18 cellular contexts compared by ENCODE assay signal in genomic region chr3:182622241-182622545, GRCh38.
DNase-seq lines count a peak whose midpoint lies in the region; TF ChIP-seq lines count a peak whose summit lies in the region.
"Had no signal": no experiment of that assay in that cellular context is flagged by ENCODE, and none has a peak within 500 bp of the region (broad histone marks: within the 10 kb centered on the region; RNA-seq: fewer than 3 reads in every experiment).

No MANE protein-coding gene starts in this region.

- H3K4me3 ChIP-seq in Loucy (ENCODE audit: low read length, poor library complexity, severe bottlenecking) (no peak overlapping the region), colonic mucosa (no peak overlapping the region), tibial artery (no peak overlapping the region), osteoblast (ENCODE audit: insufficient read depth, low read length) (no peak overlapping the region)
- H3K4me3 ChIP-seq: BLaER1 treated with 17β-estradiol and CSF1 and Interleukin-3, amounts not matched to agents 10 nM and 100 nM; GM12878 had no signal

- DNase-seq in RWPE1 (ENCODE audit: low spot score) (no peak), colonic mucosa (no peak), tibial artery (no peak), osteoblast (ENCODE audit: insufficient read length, low spot score, missing footprints) (no peak), MCF 10A (ENCODE audit: unreplicated experiment) (no peak)
- no peak for DNase-seq in activated CD4-positive, alpha-beta T cell treated with anti-CD3 and anti-CD28 coated beads for 4 hours
- DNase-seq: Caco-2; CD4-positive, CD25-positive, alpha-beta regulatory T cell; DMS153; DMS79 treated with DMSO at 0.1 percent for 48 hours; EL; GOT3; H7 had no signal

- H4K20me1 ChIP-seq in Loucy (ENCODE audit: insufficient read depth, low read length, poor library complexity, severe bottlenecking) (no peaks in the 10 kb centered on the region), osteoblast (ENCODE audit: insufficient read depth, low read length) (no peaks in the 10 kb centered on the region)
- H4K20me1 ChIP-seq: BLaER1 treated with 17β-estradiol and CSF1 and Interleukin-3, amounts not matched to agents 10 nM and 100 nM had no signal

- H3K27me3 ChIP-seq in Loucy (ENCODE audit: insufficient read depth, low read length, poor library complexity, severe bottlenecking) (no peaks in the 10 kb centered on the region), colonic mucosa (no peaks in the 10 kb centered on the region), tibial artery (peaks cover 0 to 3% of the 10 kb centered on the region in 2 donors), osteoblast (ENCODE audit: insufficient read depth, low read length) (no peaks in the 10 kb centered on the region)
- H3K27me3 ChIP-seq: BLaER1 treated with 17β-estradiol and CSF1 and Interleukin-3, amounts not matched to agents 10 nM and 100 nM had no signal

- H3K4me1 ChIP-seq in Loucy (ENCODE audit: insufficient read depth, low read length, poor library complexity, severe bottlenecking) (peaks cover 16% of the 10 kb centered on the region), colonic mucosa (no peaks in the 10 kb centered on the region), tibial artery (no peaks in the 10 kb centered on the region), osteoblast (ENCODE audit: insufficient read depth, low read length) (no peaks in the 10 kb centered on the region)

- no peak overlapping the region for H3K4me3 Mint-ChIP-seq in MCF 10A (ENCODE audit: unreplicated experiment)
- H3K4me3 Mint-ChIP-seq: B cell; CD4-positive, CD25-positive, alpha-beta regulatory T cell had no signal

- H3K27me3 Mint-ChIP-seq in MCF 10A (ENCODE audit: insufficient read depth, unreplicated experiment), result no peaks in the 10 kb centered on the region

- no peaks in the 10 kb centered on the region for H3K36me3 ChIP-seq in Loucy (ENCODE audit: insufficient read depth, low read length)
- H3K36me3 ChIP-seq in colonic mucosa, result no peaks in the 10 kb centered on the region
- no peaks in the 10 kb centered on the region for H3K36me3 ChIP-seq in tibial artery
- no peaks in the 10 kb centered on the region for H3K36me3 ChIP-seq in osteoblast (ENCODE audit: insufficient read depth, low read length)
- H3K36me3 ChIP-seq: BLaER1 treated with 17β-estradiol and CSF1 and Interleukin-3, amounts not matched to agents 10 nM and 100 nM had no signal

- no peak overlapping the region for H3K27ac Mint-ChIP-seq in MCF 10A (ENCODE audit: low read depth, unreplicated experiment)
- H3K27ac Mint-ChIP-seq: B cell; CD4-positive, CD25-positive, alpha-beta regulatory T cell had no signal

- H3K9me3 Mint-ChIP-seq in MCF 10A (ENCODE audit: unreplicated experiment), result peaks cover 12% of the 10 kb centered on the region

- no peaks in the 10 kb centered on the region for H3K36me3 Mint-ChIP-seq in MCF 10A (ENCODE audit: insufficient read depth, unreplicated experiment)
- H3K36me3 Mint-ChIP-seq: CD4-positive, CD25-positive, alpha-beta regulatory T cell had no signal

- H3K9me3 ChIP-seq in Loucy (ENCODE audit: insufficient read depth, low read depth, low read length) (no peaks in the 10 kb centered on the region), colonic mucosa (no peaks in the 10 kb centered on the region), tibial artery (no peaks in the 10 kb centered on the region), osteoblast (ENCODE audit: low read depth, low read length) (no peaks in the 10 kb centered on the region)
- H3K9me3 ChIP-seq: Caco-2 had no signal

- POLR2A ChIA-PET in RWPE1 (lab: Yijun Ruan, JAX; ENCODE audit: low non-redundant PET) (no interaction called here), MCF 10A (lab: Yijun Ruan, JAX) (interaction anchor here (0.7 kb wide), 1 partner anchor 132 kb away, joined by 3 read pairs; no protein-coding TSS in a partner anchor)

- peaks cover 30% of the 10 kb centered on the region for H3K4me1 Mint-ChIP-seq in MCF 10A (ENCODE audit: insufficient read depth, unreplicated experiment)
- H3K4me1 Mint-ChIP-seq: B cell; CD4-positive, CD25-positive, alpha-beta regulatory T cell had no signal

- BruUV-seq in MCF 10A (replicated peaks; lab: Mats Ljungman, UMichigan), result no TSS peak

- intact Hi-C loops in colonic mucosa (cut with DNase I) (no loop called here), tibial artery (cut with DNase I; ENCODE audit: low total_unique reads) (no loop called here), MCF 10A (cut with micrococcal nuclease) (no loop called here)

- no peak overlapping the region for H3K27ac ChIP-seq in C4-2B
- no peak overlapping the region for H3K27ac ChIP-seq in RWPE1
- no peak overlapping the region for H3K27ac ChIP-seq in colonic mucosa
- H3K27ac ChIP-seq in tibial artery, result no peak overlapping the region
- no peak overlapping the region for H3K27ac ChIP-seq in osteoblast (ENCODE audit: low read depth, low read length)
- H3K27ac ChIP-seq: BLaER1 treated with 17β-estradiol and CSF1 and Interleukin-3, amounts not matched to agents 10 nM and 100 nM had no signal

- no peak overlapping the region for H2AFZ ChIP-seq in Loucy (ENCODE audit: low read length)
- no peak overlapping the region for H2AFZ ChIP-seq in osteoblast (ENCODE audit: low read length)

- TF ChIP-seq CTCF in C4-2B (conservative IDR thresholded peaks at IDR 0.05), result peak; percentile 57
- peak; percentile 13; the same call in 1 of the 2 replicates for TF ChIP-seq CTCF in Loucy (conservative IDR thresholded peaks at IDR 0.05; ENCODE audit: low read length)
- TF ChIP-seq CTCF in RWPE1 (conservative IDR thresholded peaks at IDR 0.05; ENCODE audit: low read depth), result peak; percentile 10; the same call in 1 of the 2 replicates
- TF ChIP-seq CTCF in colonic mucosa (IDR thresholded peaks at IDR 0.05), result peak; percentile 14
- TF ChIP-seq CTCF in tibial artery (IDR thresholded peaks at IDR 0.05), result no peak
- no peak for TF ChIP-seq CTCF in osteoblast (IDR thresholded peaks at IDR 0.05; ENCODE audit: extremely low read depth, low read depth, low read length)
- no peak for TF ChIP-seq CTCF in MCF 10A (IDR thresholded peaks at IDR 0.05; ENCODE audit: unreplicated experiment)

- CTCF ChIA-PET in RWPE1 (lab: Yijun Ruan, JAX) (interaction anchor here (0.6 to 1.2 kb wide), 4 partner anchors 49 to 679 kb away, joined by 3 to 4 read pairs (median 3); no protein-coding TSS in a partner anchor), MCF 10A (lab: Yijun Ruan, JAX) (interaction anchor here (0.6 to 2.3 kb wide), 6 partner anchors 15 to 914 kb away, joined by 3 to 13 read pairs (median 4); no protein-coding TSS in a partner anchor)

- no peaks in the 10 kb centered on the region for H3K79me2 ChIP-seq in Loucy (ENCODE audit: insufficient read depth, low read length)
- no peaks in the 10 kb centered on the region for H3K79me2 ChIP-seq in osteoblast (ENCODE audit: insufficient read depth, low read length)

- H3K9me2 ChIP-seq in Loucy (replicated peaks; ENCODE audit: low read depth, low read length), result no peaks in the 10 kb centered on the region

- H3F3A ChIP-seq in Loucy (ENCODE audit: low read depth), result no peaks in the 10 kb centered on the region

- H3K4me2 ChIP-seq in Loucy (ENCODE audit: low read depth, low read length, poor library complexity, severe bottlenecking), result no peak overlapping the region
- H3K4me2 ChIP-seq in osteoblast (ENCODE audit: insufficient read depth, low read length), result no peak overlapping the region

- no peak overlapping the region for H3K9ac ChIP-seq in Loucy (ENCODE audit: low read depth, low read length, poor library complexity, severe bottlenecking)
- no peak overlapping the region for H3K9ac ChIP-seq in colonic mucosa (ENCODE audit: low read depth in 2 of 2, low read length in 2 of 2)
- H3K9ac ChIP-seq: BLaER1 treated with 17β-estradiol and CSF1 and Interleukin-3, amounts not matched to agents 10 nM and 100 nM had no signal

Comparison
In these comparisons a context has a peak if more than half of its experiments do, and no peak if none do; other contexts are left out.
1. CTCF ChIP-seq: peak in C4-2B (single experiment), Loucy (single experiment), RWPE1 (single experiment) and colonic mucosa (single experiment); none in tibial artery (0 of 2), osteoblast (single experiment) and MCF 10A (single experiment).